ENCODE assay signal across 33 cellular contexts in the genomic region with DNA sequence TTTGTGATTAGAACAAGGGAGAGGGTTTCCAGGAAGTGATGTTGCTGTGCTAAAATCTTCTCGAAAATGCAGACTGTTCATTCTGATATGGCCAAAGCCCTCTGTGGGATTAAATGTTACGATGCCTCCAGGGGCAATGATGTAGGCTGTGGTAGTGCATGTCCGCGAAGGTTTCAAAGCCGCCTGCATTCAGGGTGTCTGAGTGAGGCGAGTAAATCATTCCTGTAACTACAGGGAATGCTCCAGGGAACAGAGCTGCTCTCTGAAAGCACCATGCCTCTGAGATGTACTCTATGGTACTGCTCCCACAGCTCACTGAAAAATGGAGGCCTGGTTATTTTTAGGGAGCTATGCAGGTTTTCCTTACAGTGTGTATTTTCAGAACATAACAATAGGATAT. TPM values are rescaled to one million over a fixed set of nuclear protein-coding genes. Genes with fewer than 3 reads are reported as not detected.
"Had no signal": no experiment of that assay in that cellular context is flagged by ENCODE, and none has a peak within 500 bp of the region (broad histone marks: within the 10 kb centered on the region; RNA-seq: fewer than 3 reads in every experiment).

No MANE protein-coding gene starts in this region.

- H3K4me3 ChIP-seq: adrenal gland, body of pancreas, colonic mucosa, esophagus squamous epithelium, gastroesophageal sphincter had no signal

- ATAC-seq: activated CD4-positive, CD25-positive, alpha-beta regulatory T cell treated with anti-CD3 and anti-CD28 coated beads, Interleukin-2, amount 50 U/mL, for 24 hours; activated CD8-positive, alpha-beta memory T cell treated with anti-CD3 and anti-CD28 coated beads, Interleukin-2, amount 10 ng/mL, durations not matched to agents 7 days and 5 days; activated CD8-positive, alpha-beta T cell treated with anti-CD3 and anti-CD28 coated beads, Interleukin-2, amount 10 ng/mL, durations not matched to agents 7 days and 5 days; activated naive CD8-positive, alpha-beta T cell treated with anti-CD3 and anti-CD28 coated beads, Interleukin-2, amount 50 U/mL, for 24 hours; body of pancreas; gastroesophageal sphincter; T-helper 17 cell had no signal

- H3K27me3 Mint-ChIP-seq: activated B cell treated with CpG ODN at 0.5 μM for 24 hours; activated CD4-positive, alpha-beta memory T cell treated with anti-CD3 and anti-CD28 coated beads for 36 hours; activated CD8-positive, alpha-beta memory T cell treated with anti-CD3 and anti-CD28 coated beads, Interleukin-2, amount 10 ng/mL, durations not matched to agents 7 days and 5 days; activated naive CD4-positive, alpha-beta T cell treated with anti-CD3 and anti-CD28 coated beads, Interleukin-2, amount 50 U/mL, for 24 hours; activated naive CD8-positive, alpha-beta T cell treated with anti-CD3 and anti-CD28 coated beads for 36 hours; activated naive CD8-positive, alpha-beta T cell treated with anti-CD3 and anti-CD28 coated beads, Interleukin-2, amount 50 U/mL, for 24 hours had no signal

- H3K4me1 ChIP-seq: colonic mucosa, esophagus squamous epithelium, gastroesophageal sphincter had no signal

- H3K9me3 ChIP-seq: body of pancreas, colonic mucosa, esophagus squamous epithelium, gastroesophageal sphincter had no signal

- H3K27ac Mint-ChIP-seq: activated B cell treated with CpG ODN at 0.5 μM for 24 hours; activated CD4-positive, alpha-beta memory T cell treated with anti-CD3 and anti-CD28 coated beads for 36 hours; activated CD8-positive, alpha-beta memory T cell treated with anti-CD3 and anti-CD28 coated beads, Interleukin-2, amount 10 ng/mL, durations not matched to agents 7 days and 5 days; activated CD8-positive, alpha-beta T cell treated with anti-CD3 and anti-CD28 coated beads, Interleukin-2, amount 10 ng/mL, durations not matched to agents 7 days and 5 days; activated naive CD4-positive, alpha-beta T cell treated with anti-CD3 and anti-CD28 coated beads for 36 hours; activated naive CD4-positive, alpha-beta T cell treated with anti-CD3 and anti-CD28 coated beads, Interleukin-2, amount 50 U/mL, for 24 hours; activated naive CD8-positive, alpha-beta T cell treated with anti-CD3 and anti-CD28 coated beads for 36 hours; activated naive CD8-positive, alpha-beta T cell treated with anti-CD3 and anti-CD28 coated beads, Interleukin-2, amount 50 U/mL, for 24 hours; activated T-helper 1 cell treated with anti-CD3 and anti-CD28 coated beads, Interleukin-12 subunit alpha, Interleukin-12 subunit beta, Interleukin-2, Interleukin-4 antibody, amounts not matched to agents 30 ng/mL and 10 ng/mL and 1 ng/mL, durations not matched to agents 14 hours and 24 hours and 36 hours; activated T-helper 2 cell treated with anti-CD3 and anti-CD28 coated beads, Interferon-gamma antibody, Interleukin-2, Interleukin-4, amounts not matched to agents 10 μg/mL and 5 μg/mL and 100 μg/mL, durations not matched to agents 14 hours and 24 hours and 36 hours; T-helper 17 cell; T-helper 2 cell treated with Interferon-gamma antibody and Interleukin-4, amounts not matched to agents 5 μg/mL and 100 μg/mL, for 36 hours had no signal

- H3K9me3 Mint-ChIP-seq: activated B cell treated with CpG ODN at 0.5 μM for 24 hours; activated CD4-positive, alpha-beta memory T cell treated with anti-CD3 and anti-CD28 coated beads for 36 hours; activated naive CD4-positive, alpha-beta T cell treated with anti-CD3 and anti-CD28 coated beads for 36 hours; activated naive CD4-positive, alpha-beta T cell treated with anti-CD3 and anti-CD28 coated beads, Interleukin-2, amount 50 U/mL, for 24 hours; activated naive CD8-positive, alpha-beta T cell treated with anti-CD3 and anti-CD28 coated beads for 36 hours; activated naive CD8-positive, alpha-beta T cell treated with anti-CD3 and anti-CD28 coated beads, Interleukin-2, amount 50 U/mL, for 24 hours; activated T-helper 1 cell treated with anti-CD3 and anti-CD28 coated beads, Interleukin-12 subunit alpha, Interleukin-12 subunit beta, Interleukin-2, Interleukin-4 antibody, amounts not matched to agents 30 ng/mL and 10 ng/mL and 1 ng/mL, durations not matched to agents 14 hours and 24 hours and 36 hours; activated T-helper 2 cell treated with anti-CD3 and anti-CD28 coated beads, Interferon-gamma antibody, Interleukin-2, Interleukin-4, amounts not matched to agents 10 μg/mL and 5 μg/mL and 100 μg/mL, durations not matched to agents 14 hours and 24 hours and 36 hours; T-helper 2 cell treated with Interferon-gamma antibody and Interleukin-4, amounts not matched to agents 5 μg/mL and 100 μg/mL, for 36 hours had no signal

- H3K4me3 Mint-ChIP-seq: activated B cell treated with CpG ODN at 0.5 μM for 24 hours; activated CD4-positive, alpha-beta memory T cell treated with anti-CD3 and anti-CD28 coated beads for 36 hours; activated CD8-positive, alpha-beta memory T cell treated with anti-CD3 and anti-CD28 coated beads, Interleukin-2, amount 10 ng/mL, durations not matched to agents 7 days and 5 days; activated CD8-positive, alpha-beta T cell treated with anti-CD3 and anti-CD28 coated beads, Interleukin-2, amount 10 ng/mL, durations not matched to agents 7 days and 5 days; activated naive CD4-positive, alpha-beta T cell treated with anti-CD3 and anti-CD28 coated beads for 36 hours; activated naive CD4-positive, alpha-beta T cell treated with anti-CD3 and anti-CD28 coated beads, Interleukin-2, amount 50 U/mL, for 24 hours; activated naive CD8-positive, alpha-beta T cell treated with anti-CD3 and anti-CD28 coated beads for 36 hours; activated naive CD8-positive, alpha-beta T cell treated with anti-CD3 and anti-CD28 coated beads, Interleukin-2, amount 50 U/mL, for 24 hours; activated T-helper 1 cell treated with anti-CD3 and anti-CD28 coated beads, Interleukin-12 subunit alpha, Interleukin-12 subunit beta, Interleukin-2, Interleukin-4 antibody, amounts not matched to agents 30 ng/mL and 10 ng/mL and 1 ng/mL, durations not matched to agents 14 hours and 24 hours and 36 hours; T-helper 17 cell; T-helper 2 cell treated with Interferon-gamma antibody and Interleukin-4, amounts not matched to agents 5 μg/mL and 100 μg/mL, for 36 hours had no signal

- H3K36me3 Mint-ChIP-seq: activated CD4-positive, alpha-beta memory T cell treated with anti-CD3 and anti-CD28 coated beads for 36 hours; activated CD8-positive, alpha-beta memory T cell treated with anti-CD3 and anti-CD28 coated beads, Interleukin-2, amount 10 ng/mL, durations not matched to agents 7 days and 5 days; activated naive CD4-positive, alpha-beta T cell treated with anti-CD3 and anti-CD28 coated beads, Interleukin-2, amount 50 U/mL, for 24 hours; activated naive CD8-positive, alpha-beta T cell treated with anti-CD3 and anti-CD28 coated beads for 36 hours had no signal

- H3K27me3 ChIP-seq: adrenal gland, body of pancreas, colonic mucosa, esophagus squamous epithelium, gastroesophageal sphincter had no signal

- DNase-seq: activated B cell treated with CpG ODN at 0.5 μM for 24 hours; activated CD4-positive, alpha-beta memory T cell treated with anti-CD3 and anti-CD28 coated beads for 36 hours; activated CD4-positive, alpha-beta T cell treated with anti-CD3 and anti-CD28 coated beads for 48 hours; activated CD8-positive, alpha-beta memory T cell treated with anti-CD3 and anti-CD28 coated beads, Interleukin-2, amount 10 ng/mL, durations not matched to agents 7 days and 5 days; activated CD8-positive, alpha-beta memory T cell treated with anti-CD3 and anti-CD28 coated beads, Interleukin-2, amount 50 U/mL, for 4 hours; activated CD8-positive, alpha-beta T cell treated with anti-CD3 and anti-CD28 coated beads, Interleukin-2, amount 10 ng/mL, durations not matched to agents 7 days and 5 days; activated effector memory CD4-positive, alpha-beta T cell treated with anti-CD3 and anti-CD28 coated beads, Interleukin-2, amount 50 U/mL, for 16 hours; activated naive CD4-positive, alpha-beta T cell treated with anti-CD3 and anti-CD28 coated beads for 36 hours; activated naive CD8-positive, alpha-beta T cell treated with anti-CD3 and anti-CD28 coated beads for 36 hours; activated naive CD8-positive, alpha-beta T cell treated with anti-CD3 and anti-CD28 coated beads, Interleukin-2, amount 50 U/mL, for 24 hours; activated T-cell treated with anti-CD3 and anti-CD28 coated beads, Interleukin-2, amount 50 U/mL, for 1 hour; activated T-cell treated with anti-CD3 and anti-CD28 coated beads, Interleukin-2, amount 50 U/mL, for 48 hours; adrenal gland; amygdala; aorta; body of pancreas; caudate nucleus; cerebellar nuclear complex; colonic mucosa; effector CD8-positive, alpha-beta T cell; esophagus squamous epithelium; foreskin melanocyte; head of caudate nucleus; T-helper 17 cell; T1000; WERI-Rb-1 had no signal

- H3K36me3 ChIP-seq: adrenal gland, colonic mucosa, esophagus squamous epithelium, gastroesophageal sphincter, WERI-Rb-1 had no signal

- H3K4me1 Mint-ChIP-seq: activated B cell treated with CpG ODN at 0.5 μM for 24 hours; activated CD8-positive, alpha-beta memory T cell treated with anti-CD3 and anti-CD28 coated beads, Interleukin-2, amount 10 ng/mL, durations not matched to agents 7 days and 5 days; activated naive CD4-positive, alpha-beta T cell treated with anti-CD3 and anti-CD28 coated beads, Interleukin-2, amount 50 U/mL, for 24 hours; activated naive CD8-positive, alpha-beta T cell treated with anti-CD3 and anti-CD28 coated beads for 36 hours; activated naive CD8-positive, alpha-beta T cell treated with anti-CD3 and anti-CD28 coated beads, Interleukin-2, amount 50 U/mL, for 24 hours; T-helper 17 cell had no signal

- H3K27ac ChIP-seq: adrenal gland, body of pancreas, colonic mucosa, epithelial cell of prostate, esophagus squamous epithelium, gastroesophageal sphincter, WERI-Rb-1 had no signal

RNA-seq across cellular contexts. Expression of gene PDGFD, which starts 21.2 kb away (rescaled TPM):
- total RNA-seq: activated CD4-positive, alpha-beta memory T cell treated with anti-CD3 and anti-CD28 coated beads for 36 hours; activated naive CD4-positive, alpha-beta T cell treated with anti-CD3 and anti-CD28 coated beads for 36 hours; activated naive CD8-positive, alpha-beta T cell treated with anti-CD3 and anti-CD28 coated beads for 36 hours; activated T-helper 1 cell treated with anti-CD3 and anti-CD28 coated beads, Interleukin-12 subunit alpha, Interleukin-12 subunit beta, Interleukin-2, Interleukin-4 antibody, amounts not matched to agents 30 ng/mL and 10 ng/mL and 1 ng/mL, durations not matched to agents 14 hours and 24 hours and 36 hours; activated T-helper 2 cell treated with anti-CD3 and anti-CD28 coated beads, Interferon-gamma antibody, Interleukin-2, Interleukin-4, amounts not matched to agents 10 μg/mL and 5 μg/mL and 100 μg/mL, durations not matched to agents 14 hours and 24 hours and 36 hours had no signal
